ENCODE assay signal across 7 cellular contexts in genomic region chr13:75306967-75307366, GRCh38.
A peak's percentile ranks its signal among the peaks of the same experiment; 100 is the strongest.
DNase-seq lines count a peak whose midpoint lies in the region; ATAC-seq, FAIRE-seq and TF ChIP-seq lines count a peak whose summit lies in the region.
"Not testable (repeated sequence)": the region's sequence is repeated elsewhere in the genome, so short reads cannot be mapped to it uniquely, and the experiment has no call there.

No MANE protein-coding gene starts in this region.

- not testable (repeated sequence) for H3K9me3 Mint-ChIP-seq in WTC11; activated T-helper 2 cell treated with anti-CD3 and anti-CD28 coated beads, Interferon-gamma antibody, Interleukin-2, Interleukin-4, amounts not matched to agents 10 μg/mL and 5 μg/mL and 100 μg/mL, durations not matched to agents 14 hours and 24 hours and 36 hours; activated naive CD8-positive, alpha-beta T cell (ENCODE audit: low read depth); stimulated activated memory B cell treated with anti-CD40 and anti-IgM and Interleukin-4, amounts not matched to agents 10 μg/mL and 1 μg/mL and 100 μg/mL, for 72 hours

- not testable (repeated sequence) for H3K79me2 ChIP-seq in GM12878 (ENCODE audit: control insufficient read depth, insufficient read depth, low read length); HepG2 (ENCODE audit: insufficient read depth, low read length)

- RAD21 ChIA-PET in GM12878 (lab: Charles Lee; ENCODE audit: unreplicated experiment), result interaction anchor here (1.2 to 3.3 kb wide), 3 partner anchors 20 to 60 kb away, joined by 3 to 17 read pairs (median 5); no protein-coding TSS in a partner anchor

- ATAC-seq in WTC11; GM12878; HepG2; stimulated activated memory B cell treated with anti-CD40 and anti-IgM and Interleukin-4, amounts not matched to agents 10 μg/mL and 1 μg/mL and 100 μg/mL, for 72 hours: not testable (repeated sequence)

- in situ Hi-C loops in GM12878 (cut with MboI); HepG2 (cut with HindIII; ENCODE audit: extremely low pct_ligation_motif_present, low pct_unique_long_range_greater_than_20kb): not testable (repeated sequence)

- not testable (repeated sequence) for TF ChIP-seq RAD21 in GM12878 (IDR thresholded peaks at IDR 0.05; ENCODE audit: insufficient read depth, low read depth, low read length); HepG2 (CRISPR knock-in tag; IDR thresholded peaks at IDR 0.05)

- not testable (repeated sequence) for H3K4me3 Mint-ChIP-seq in WTC11; activated T-helper 2 cell treated with anti-CD3 and anti-CD28 coated beads, Interferon-gamma antibody, Interleukin-2, Interleukin-4, amounts not matched to agents 10 μg/mL and 5 μg/mL and 100 μg/mL, durations not matched to agents 14 hours and 24 hours and 36 hours (ENCODE audit: low read depth); activated naive CD8-positive, alpha-beta T cell; stimulated activated memory B cell treated with anti-CD40 and anti-IgM and Interleukin-4, amounts not matched to agents 10 μg/mL and 1 μg/mL and 100 μg/mL, for 72 hours

- intact Hi-C loops in activated T-helper 2 cell treated with anti-CD3 and anti-CD28 coated beads, Interferon-gamma antibody, Interleukin-2, Interleukin-4, amounts not matched to agents 10 μg/mL and 5 μg/mL and 100 μg/mL, durations not matched to agents 14 hours and 24 hours and 36 hours (cut with micrococcal nuclease); GM12878 (cut with micrococcal nuclease; ENCODE audit: unreplicated experiment); HepG2 (cut with micrococcal nuclease; ENCODE audit: unreplicated experiment): not testable (repeated sequence)

- H3K4me2 ChIP-seq in GM12878 (ENCODE audit: control insufficient read depth, insufficient read depth); HepG2 (ENCODE audit: low read depth, low read length): not testable (repeated sequence)

- WGBS in GM12878 (ENCODE audit: insufficient coverage, insufficient replicate concordance, low lambda C conversion rate, missing lambda C conversion rate), result 100% methylated on average over 1 of the region's 1 CpG
- 83% methylated on average over 1 of the region's 1 CpG for WGBS in HepG2 (ENCODE audit: low lambda C conversion rate)

- H3K36me3 Mint-ChIP-seq in WTC11, result peaks cover 24% of the 10 kb centered on the region
- H3K36me3 Mint-ChIP-seq in activated T-helper 2 cell treated with anti-CD3 and anti-CD28 coated beads, Interferon-gamma antibody, Interleukin-2, Interleukin-4, amounts not matched to agents 10 μg/mL and 5 μg/mL and 100 μg/mL, durations not matched to agents 14 hours and 24 hours and 36 hours (ENCODE audit: low read depth), result peaks cover 72% of the 10 kb centered on the region
- peaks cover 57% of the 10 kb centered on the region for H3K36me3 Mint-ChIP-seq in activated naive CD8-positive, alpha-beta T cell
- H3K36me3 Mint-ChIP-seq in stimulated activated memory B cell treated with anti-CD40 and anti-IgM and Interleukin-4, amounts not matched to agents 10 μg/mL and 1 μg/mL and 100 μg/mL, for 72 hours, result peaks cover 21% of the 10 kb centered on the region

- not testable (repeated sequence) for FAIRE-seq in GM12878 (lab: Jason Lieb, UNC); HepG2 (lab: Jason Lieb, UNC)

- H3K9me3 ChIP-seq in HEK293 (ENCODE audit: control insufficient read depth, insufficient read depth, low read depth, low read length); GM12878 (replicated peaks; ENCODE audit: control insufficient read depth, insufficient read depth, low read length); HepG2 (ENCODE audit: low read length): not testable (repeated sequence)

- TF ChIP-seq CTCF in HEK293 (tag by site-specific recombination; IDR thresholded peaks at IDR 0.05); WTC11 (IDR thresholded peaks at IDR 0.05); GM12878 (IDR thresholded peaks at IDR 0.05 in 2 of 3, conservative IDR thresholded peaks at IDR 0.05 in 1 of 3; ENCODE audit: control insufficient read depth in 2 of 3, extremely low read depth in 1 of 3, insufficient read depth in 1 of 3, low read depth in 3 of 3, low read length in 3 of 3); HepG2 (CRISPR knock-in tag; IDR thresholded peaks at IDR 0.05): not testable (repeated sequence)

- TSS peak; percentile 32 for BruUV-seq in GM12878 (replicated peaks; lab: Mats Ljungman, UMichigan)
- BruUV-seq in HepG2 (replicated peaks; lab: Mats Ljungman, UMichigan), result not testable (repeated sequence)

- not testable (repeated sequence) for H3K27ac Mint-ChIP-seq in WTC11
- H3K27ac Mint-ChIP-seq in activated T-helper 2 cell treated with anti-CD3 and anti-CD28 coated beads, Interferon-gamma antibody, Interleukin-2, Interleukin-4, amounts not matched to agents 10 μg/mL and 5 μg/mL and 100 μg/mL, durations not matched to agents 14 hours and 24 hours and 36 hours, result peak overlapping the region; percentile 3
- H3K27ac Mint-ChIP-seq in activated naive CD8-positive, alpha-beta T cell, result peak overlapping the region; percentile 41
- peak overlapping the region; percentile 30 for H3K27ac Mint-ChIP-seq in stimulated activated memory B cell treated with anti-CD40 and anti-IgM and Interleukin-4, amounts not matched to agents 10 μg/mL and 1 μg/mL and 100 μg/mL, for 72 hours

- not testable (repeated sequence) for H3K9ac ChIP-seq in GM12878 (ENCODE audit: control insufficient read depth, insufficient read depth, low read length); HepG2 (ENCODE audit: insufficient read depth, low read depth, low read length)

- not testable (repeated sequence) for H3K27me3 ChIP-seq in GM12878 (replicated peaks in 1 of 2; ENCODE audit: control insufficient read depth in 2 of 2, insufficient read depth in 2 of 2, low read length in 1 of 2); HepG2 (ENCODE audit: control insufficient read depth in 1 of 2, insufficient read depth in 2 of 2, low read length in 2 of 2)

- H3K4me1 ChIP-seq in HEK293 (ENCODE audit: control insufficient read depth, insufficient read depth, low read length); GM12878 (ENCODE audit: control insufficient read depth, insufficient read depth, low read length): not testable (repeated sequence)
- H3K4me1 ChIP-seq in HepG2 (ENCODE audit: insufficient read depth, low read length), result peaks cover 22% of the 10 kb centered on the region

- CTCF ChIA-PET in HEK293 (lab: Yijun Ruan, JAX); WTC11 (lab: Charles Lee); HepG2 (lab: Yijun Ruan, JAX; ENCODE audit: low intra/inter-chr PET ratio, low total read pairs): not testable (repeated sequence)
- CTCF ChIA-PET in GM12878 (lab: Yijun Ruan, JAX), result interaction anchor here (1.3 to 3.0 kb wide), 4 partner anchors 10 to 24 kb away, joined by 3 to 9 read pairs (median 6); no protein-coding TSS in a partner anchor

- H3K4me3 ChIP-seq in HEK293 (ENCODE audit: low read depth, low read length); GM12878; HepG2 (replicated peaks in 1 of 3; ENCODE audit: insufficient read depth in 1 of 3, low read depth in 2 of 3, low read length in 3 of 3): not testable (repeated sequence)

- H3K4me1 Mint-ChIP-seq in WTC11, result not testable (repeated sequence)
- H3K4me1 Mint-ChIP-seq in activated T-helper 2 cell treated with anti-CD3 and anti-CD28 coated beads, Interferon-gamma antibody, Interleukin-2, Interleukin-4, amounts not matched to agents 10 μg/mL and 5 μg/mL and 100 μg/mL, durations not matched to agents 14 hours and 24 hours and 36 hours (ENCODE audit: low read depth), result peaks cover 56% of the 10 kb centered on the region
- H3K4me1 Mint-ChIP-seq in activated naive CD8-positive, alpha-beta T cell (ENCODE audit: low read depth), result peaks cover 43% of the 10 kb centered on the region
- peaks cover 31% of the 10 kb centered on the region for H3K4me1 Mint-ChIP-seq in stimulated activated memory B cell treated with anti-CD40 and anti-IgM and Interleukin-4, amounts not matched to agents 10 μg/mL and 1 μg/mL and 100 μg/mL, for 72 hours

- POLR2A ChIA-PET in HEK293 (lab: Yijun Ruan, JAX); WTC11 (lab: Charles Lee); HepG2 (lab: Yijun Ruan, JAX): not testable (repeated sequence)
- POLR2A ChIA-PET in GM12878 (lab: Charles Lee), result interaction anchor here (0.6 to 1.3 kb wide), 3 partner anchors 10 to 25 kb away, joined by 3 read pairs; no protein-coding TSS in a partner anchor

- H4K20me1 ChIP-seq in GM12878 (ENCODE audit: control insufficient read depth, insufficient read depth); HepG2 (ENCODE audit: insufficient read depth, low read length): not testable (repeated sequence)

- TF ChIP-seq POLR2A in GM12878 (IDR thresholded peaks at IDR 0.05; ENCODE audit: low read depth, low read length); HepG2 (IDR thresholded peaks at IDR 0.05; ENCODE audit: insufficient read depth in 1 of 2, low read depth in 2 of 2, low read length in 2 of 2): not testable (repeated sequence)

- not testable (repeated sequence) for TF ChIP-seq EP300 in GM12878 (IDR thresholded peaks at IDR 0.05; ENCODE audit: borderline replicate concordance in 1 of 2, control insufficient read depth in 1 of 2, low read depth in 2 of 2, low read length in 2 of 2); HepG2 (IDR thresholded peaks at IDR 0.05; ENCODE audit: low read depth in 2 of 2, low read length in 2 of 2); HepG2 (CRISPR knock-in tag; IDR thresholded peaks at IDR 0.05; ENCODE audit: borderline replicate concordance)

- H3K27ac ChIP-seq in HEK293 (ENCODE audit: extremely low read depth, low read depth, low read length); GM12878 (ENCODE audit: control insufficient read depth, insufficient read depth); HepG2 (ENCODE audit: extremely low read length, insufficient read depth, low read length): not testable (repeated sequence)

- H3K36me3 ChIP-seq in HEK293 (ENCODE audit: control insufficient read depth in 2 of 2, insufficient read depth in 1 of 2, low read length in 2 of 2), result peaks cover 0 to 23% of the 10 kb centered on the region in 2 experiments; a peak in 1 of 3 replicates
- not testable (repeated sequence) for H3K36me3 ChIP-seq in GM12878 (ENCODE audit: control insufficient read depth in 2 of 2, insufficient read depth in 2 of 2, low read length in 1 of 2)
- H3K36me3 ChIP-seq in HepG2 (replicated peaks in 1 of 2; ENCODE audit: control insufficient read depth in 1 of 2, insufficient read depth in 2 of 2, low read length in 2 of 2), result peaks cover 7 to 54% of the 10 kb centered on the region in 2 experiments

- DNase-seq in WTC11 (ENCODE audit: low spot score); activated T-helper 2 cell treated with anti-CD3 and anti-CD28 coated beads, Interferon-gamma antibody, Interleukin-2, Interleukin-4, amounts not matched to agents 10 μg/mL and 5 μg/mL and 100 μg/mL, durations not matched to agents 14 hours and 24 hours and 36 hours (ENCODE audit: low spot score); GM12878 (ENCODE audit: low read depth, low spot score); HepG2 (ENCODE audit: low spot score): not testable (repeated sequence)

- SMC1A ChIA-PET in GM12878 (lab: Charles Lee; ENCODE audit: uncharacterized antibody, unreplicated experiment), result interaction anchor here (0.9 to 2.1 kb wide), 10 partner anchors 13 to 96 kb away, joined by 3 to 11 read pairs (median 4); no protein-coding TSS in a partner anchor

- H3K27me3 Mint-ChIP-seq in WTC11 (ENCODE audit: low read depth); activated T-helper 2 cell treated with anti-CD3 and anti-CD28 coated beads, Interferon-gamma antibody, Interleukin-2, Interleukin-4, amounts not matched to agents 10 μg/mL and 5 μg/mL and 100 μg/mL, durations not matched to agents 14 hours and 24 hours and 36 hours (ENCODE audit: low read depth); activated naive CD8-positive, alpha-beta T cell: not testable (repeated sequence)
- H3K27me3 Mint-ChIP-seq in stimulated activated memory B cell treated with anti-CD40 and anti-IgM and Interleukin-4, amounts not matched to agents 10 μg/mL and 1 μg/mL and 100 μg/mL, for 72 hours, result peaks cover 11% of the 10 kb centered on the region

- not testable (repeated sequence) for H2AFZ ChIP-seq in GM12878 (ENCODE audit: control insufficient read depth, low read depth, low read length); HepG2 (ENCODE audit: low read length)
